9 cellular contexts compared by ENCODE assay signal in the genomic region with DNA sequence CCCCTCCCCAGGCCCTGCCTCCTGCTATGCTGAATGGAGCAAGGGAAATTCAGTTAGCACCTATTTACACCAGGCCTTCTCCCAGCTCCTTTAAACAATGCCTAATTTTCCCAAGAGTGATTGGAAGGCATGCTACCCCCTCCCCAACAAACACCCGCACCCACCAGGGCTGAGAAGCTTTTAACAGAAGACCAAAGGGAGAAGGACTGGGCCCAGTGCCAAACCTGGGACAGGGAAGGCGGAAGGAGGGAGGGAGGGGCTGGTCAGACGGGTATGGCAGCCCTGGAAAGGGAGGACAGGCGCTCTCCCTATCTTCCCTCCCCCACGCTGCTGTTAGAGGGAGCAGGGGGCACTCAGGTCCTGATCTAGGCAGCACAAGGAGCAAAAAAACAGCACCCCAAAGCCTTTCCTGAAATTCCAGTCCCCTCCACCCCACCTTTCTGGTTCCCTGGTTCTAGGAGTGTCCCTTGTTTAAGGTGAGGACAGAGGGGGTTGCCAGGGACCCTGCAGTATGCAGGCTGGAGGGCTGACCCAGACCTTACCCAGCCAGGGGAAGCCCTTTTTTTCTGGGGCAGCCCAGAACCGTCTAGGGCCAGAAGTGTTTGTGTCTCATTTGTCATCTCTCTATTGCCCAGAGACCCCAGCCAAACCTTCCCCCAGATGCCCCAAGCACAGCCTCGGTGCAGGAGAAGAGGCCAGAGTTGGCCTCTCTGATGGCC. TPM values are rescaled to one million over a fixed set of nuclear protein-coding genes. Genes with fewer than 3 reads are reported as not detected.
DNase-seq lines count a peak whose midpoint lies in the region; ATAC-seq and TF ChIP-seq lines count a peak whose summit lies in the region.
"Had no signal": no experiment of that assay in that cellular context is flagged by ENCODE, and none has a peak within 500 bp of the region (broad histone marks: within the 10 kb centered on the region; RNA-seq: fewer than 3 reads in every experiment).

No MANE protein-coding gene starts in this region.

- peak; percentile 88 for DNase-seq in DMS53 treated with DMSO at 0.1 percent for 48 hours (lab: John Stamatoyannopoulos, UW; ENCODE audit: unreplicated experiment)
- peak; percentile 95 for DNase-seq in NCI-H2029 treated with DMSO at 0.1 percent for 48 hours (lab: John Stamatoyannopoulos, UW)
- peak; percentile 43 to 63 for DNase-seq in cardiac fibroblast (ENCODE audit: low read depth in 2 of 2)
- no peak for DNase-seq in GM03348 (ENCODE audit: low spot score)
- no peak for DNase-seq in activated gamma-delta T cell treated with Interleukin-2 at 50 U/mL for 16 hours
- DNase-seq in naive thymus-derived CD8-positive, alpha-beta T cell: no peak

- H3K27ac Mint-ChIP-seq in nephron: peak overlapping the region; percentile 49 to 96 (median 82)
- H3K27ac Mint-ChIP-seq in naive thymus-derived CD8-positive, alpha-beta T cell: peak overlapping the region in 4 of 10 donors; percentile 9 to 62 (median 44)

- ATAC-seq in HG03442 (IDR thresholded peaks at IDR 0.05; ENCODE audit: unreplicated experiment): no peak
- no peak for ATAC-seq in naive thymus-derived CD8-positive, alpha-beta T cell

- peak overlapping the region in 1 of 3 experiments; percentile 43 for H3K4me3 Mint-ChIP-seq in nephron
- no peak overlapping the region for H3K4me3 Mint-ChIP-seq in naive thymus-derived CD8-positive, alpha-beta T cell

- POLR2A ChIA-PET in naive thymus-derived CD8-positive, alpha-beta T cell (lab: Charles Lee): no interaction called here

- no peak for TF ChIP-seq CTCF in cardiac fibroblast (IDR thresholded peaks at IDR 0.05; ENCODE audit: low read depth, low read length)
- TF ChIP-seq CTCF in nephron (IDR thresholded peaks at IDR 0.05; ENCODE audit: unreplicated experiment in 3 of 3): no peak

- H3K4me1 Mint-ChIP-seq in nephron: peaks cover 33% of the 10 kb centered on the region
- H3K4me1 Mint-ChIP-seq in naive thymus-derived CD8-positive, alpha-beta T cell: peaks cover 8 to 27% (median 20%) of the 10 kb centered on the region in 4 donors

- no peak overlapping the region for H3K4me3 ChIP-seq in cardiac fibroblast (replicated peaks in 1 of 2; ENCODE audit: low read depth in 2 of 2, low read length in 2 of 2)

- no peaks in the 10 kb centered on the region for H3K36me3 Mint-ChIP-seq in nephron (ENCODE audit: low read depth)
- no peaks in the 10 kb centered on the region for H3K36me3 Mint-ChIP-seq in naive thymus-derived CD8-positive, alpha-beta T cell

- H3K9me3 Mint-ChIP-seq in nephron: no peaks in the 10 kb centered on the region
- no peaks in the 10 kb centered on the region for H3K9me3 Mint-ChIP-seq in naive thymus-derived CD8-positive, alpha-beta T cell

- H3K27me3 Mint-ChIP-seq in nephron (ENCODE audit: low read depth): peaks cover 6% of the 10 kb centered on the region
- H3K27me3 Mint-ChIP-seq in naive thymus-derived CD8-positive, alpha-beta T cell: peaks cover 0 to 4% (median 0%) of the 10 kb centered on the region in 5 donors

RNA-seq across cellular contexts. Expression of a gene that starts 2.4 kb away (rescaled TPM):
- under 1 TPM; 0.52 to 0.66 TPM for total RNA-seq in naive thymus-derived CD8-positive, alpha-beta T cell
- polyA plus RNA-seq in naive thymus-derived CD8-positive, alpha-beta T cell: not detected

RNA-seq across cellular contexts. Expression of a gene that starts 41.7 kb away (rescaled TPM):
- 10 to 100 TPM in 1 of 2 experiments, 1 to 10 TPM in 1; 9.7 to 10.6 TPM for total RNA-seq in naive thymus-derived CD8-positive, alpha-beta T cell
- polyA plus RNA-seq in naive thymus-derived CD8-positive, alpha-beta T cell: 1 to 10 TPM; 3.5 to 9.3 (median 9.0) TPM

RNA-seq across cellular contexts. Expression of a gene that starts 58.5 kb away (rescaled TPM):
- not detected for total RNA-seq in naive thymus-derived CD8-positive, alpha-beta T cell
- polyA plus RNA-seq in naive thymus-derived CD8-positive, alpha-beta T cell: not detected
- total RNA-seq: fibroblast of lung had no signal
- polyA plus RNA-seq: fibroblast of lung had no signal

Comparison
In these comparisons a context has a peak if more than half of its experiments do, and no peak if none do; other contexts are left out.
1. DNase-seq: peak in DMS53 treated with DMSO at 0.1 percent for 48 hours (single experiment), NCI-H2029 treated with DMSO at 0.1 percent for 48 hours (single experiment) and cardiac fibroblast (2 of 2); none in GM03348 (single experiment), activated gamma-delta T cell treated with Interleukin-2 at 50 U/mL for 16 hours (single experiment) and naive thymus-derived CD8-positive, alpha-beta T cell (0 of 10).